ENCODE assay signal across 8 cellular contexts in the genomic region with DNA sequence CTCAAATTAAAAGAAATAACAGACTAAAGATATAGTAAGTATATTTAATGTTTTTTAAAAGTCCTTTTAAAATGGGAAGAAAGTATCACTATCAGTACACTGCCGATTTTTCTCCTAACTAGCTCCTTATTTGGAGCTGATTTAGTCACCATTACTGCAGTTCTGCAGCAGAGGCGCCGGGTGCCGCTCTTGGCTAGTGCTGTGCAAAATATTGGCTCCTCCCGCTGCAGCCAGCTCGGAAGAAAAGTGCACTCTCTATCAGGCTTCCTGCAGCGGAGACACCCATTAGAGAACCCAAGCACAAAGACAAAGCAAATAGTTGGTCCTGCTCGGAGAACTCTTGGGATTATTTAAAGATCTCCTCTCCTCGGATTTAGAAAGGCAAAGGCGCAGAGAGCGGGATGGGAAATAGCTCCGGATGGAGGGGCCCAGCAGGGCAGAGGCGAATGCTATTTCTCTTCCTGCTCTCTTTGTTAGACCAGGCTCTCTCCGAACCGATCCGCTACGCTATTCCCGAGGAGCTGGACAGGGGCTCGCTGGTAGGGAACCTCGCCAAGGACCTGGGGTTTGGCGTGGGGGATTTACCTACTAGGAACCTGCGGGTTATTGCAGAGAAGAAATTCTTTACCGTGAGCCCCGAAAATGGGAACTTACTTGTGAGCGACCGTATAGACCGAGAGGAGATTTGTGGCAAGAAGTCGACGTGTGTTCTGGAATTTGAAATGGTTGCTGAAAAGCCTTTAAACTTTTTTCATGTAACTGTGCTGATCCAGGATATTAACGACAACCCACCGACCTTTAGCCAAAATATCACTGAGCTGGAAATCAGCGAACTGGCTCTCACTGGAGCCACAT. TPM values are rescaled to one million over a fixed set of nuclear protein-coding genes. Genes with fewer than 3 reads are reported as not detected.
DNase-seq lines count a peak whose midpoint lies in the region; ATAC-seq and TF ChIP-seq lines count a peak whose summit lies in the region.

TSS of gene PCDHGB3 (plus strand) at position 249 of the 855 bp plus-strand sequence. CDS start at position 402, 153 bp downstream.

- H3K4me3 Mint-ChIP-seq in progenitor cell of endocrine pancreas (ENCODE audit: low read depth): no peak within 1 kb of the TSS

- no peaks in the 10 kb centered on the region for H3K4me1 ChIP-seq in iPS-15b (ENCODE audit: control insufficient read depth, insufficient read depth, low read length)

- DNase-seq in Ammon's horn (ENCODE audit: low spot score): peak; percentile 16
- DNase-seq in activated naive CD4-positive, alpha-beta T cell treated with anti-CD3 and anti-CD28 coated beads, Interleukin-2, amount 50 U/mL, for 72 hours (ENCODE audit: low spot score in 2 of 2): no peak
- DNase-seq in progenitor cell of endocrine pancreas (ENCODE audit: low spot score, unreplicated experiment): no peak
- no peak for DNase-seq in NCI-H748 treated with DMSO at 0.1 percent for 48 hours (lab: John Stamatoyannopoulos, UW)
- DNase-seq in NCI-H2171 treated with DMSO at 0.1 percent for 48 hours (lab: John Stamatoyannopoulos, UW): no peak

- H3K4me3 ChIP-seq in iPS-15b (ENCODE audit: low read depth, low read length): peak within 1 kb of the TSS; percentile 30

- H3K27me3 Mint-ChIP-seq in progenitor cell of endocrine pancreas: no peaks in the 10 kb centered on the region

- no peaks in the 10 kb centered on the region for H3K27me3 ChIP-seq in iPS-15b (ENCODE audit: control insufficient read depth, insufficient read depth, low read length)

- ATAC-seq in GM19395 (IDR thresholded peaks at IDR 0.05; ENCODE audit: unreplicated experiment): peak; percentile 65
- ATAC-seq in HG03521 (IDR thresholded peaks at IDR 0.05; ENCODE audit: unreplicated experiment): peak; percentile 67
- ATAC-seq in activated naive CD4-positive, alpha-beta T cell treated with anti-CD3 and anti-CD28 coated beads, Interleukin-2, amount 50 U/mL, for 72 hours: peak; percentile 37 to 69

- TF ChIP-seq CTCF in progenitor cell of endocrine pancreas (IDR thresholded peaks at IDR 0.05; ENCODE audit: unreplicated experiment): no peak

- peaks cover 6% of the 10 kb centered on the region for H3K9me3 ChIP-seq in iPS-15b (ENCODE audit: control insufficient read depth, insufficient read depth, low read length)

- peaks cover 49 to 55% of the 10 kb centered on the region in 2 donors for H3K36me3 Mint-ChIP-seq in activated naive CD4-positive, alpha-beta T cell treated with anti-CD3 and anti-CD28 coated beads, Interleukin-2, amount 50 U/mL, for 72 hours
- peaks cover 18% of the 10 kb centered on the region for H3K36me3 Mint-ChIP-seq in progenitor cell of endocrine pancreas (ENCODE audit: insufficient read depth)

- peaks cover 25 to 40% of the 10 kb centered on the region in 2 donors for H3K9me3 Mint-ChIP-seq in activated naive CD4-positive, alpha-beta T cell treated with anti-CD3 and anti-CD28 coated beads, Interleukin-2, amount 50 U/mL, for 72 hours
- peaks cover 49% of the 10 kb centered on the region for H3K9me3 Mint-ChIP-seq in progenitor cell of endocrine pancreas (ENCODE audit: low read depth)

- H3K9ac ChIP-seq in iPS-15b (ENCODE audit: low read depth, low read length): no peak within 1 kb of the TSS

- no peaks in the 10 kb centered on the region for H3K4me1 Mint-ChIP-seq in progenitor cell of endocrine pancreas (ENCODE audit: low read depth)

- no peaks in the 10 kb centered on the region for H3K36me3 ChIP-seq in iPS-15b (ENCODE audit: control insufficient read depth, insufficient read depth, low read length)

- peak within 1 kb of the TSS in 1 of 2 donors; percentile 36 for H3K27ac Mint-ChIP-seq in activated naive CD4-positive, alpha-beta T cell treated with anti-CD3 and anti-CD28 coated beads, Interleukin-2, amount 50 U/mL, for 72 hours
- no peak within 1 kb of the TSS for H3K27ac Mint-ChIP-seq in progenitor cell of endocrine pancreas

RNA-seq across cellular contexts. Expression of gene PCDHGB3, which starts in this region (rescaled TPM):
- total RNA-seq in activated naive CD4-positive, alpha-beta T cell treated with anti-CD3 and anti-CD28 coated beads, Interleukin-2, amount 50 U/mL, for 72 hours: under 1 TPM; 0.09 to 0.14 TPM
- total RNA-seq in progenitor cell of endocrine pancreas: 0.60 and 0.73 TPM in 2 replicates

Comparison
In these comparisons a context has a peak if more than half of its experiments do, and no peak if none do; other contexts are left out.
1. Peak in ATAC-seq in activated naive CD4-positive, alpha-beta T cell treated with anti-CD3 and anti-CD28 coated beads, Interleukin-2, amount 50 U/mL, for 72 hours; RNA of the gene not detected or under 1 TPM.